Comparison of ENCODE assay signal across 8 cellular contexts in the genomic region with DNA sequence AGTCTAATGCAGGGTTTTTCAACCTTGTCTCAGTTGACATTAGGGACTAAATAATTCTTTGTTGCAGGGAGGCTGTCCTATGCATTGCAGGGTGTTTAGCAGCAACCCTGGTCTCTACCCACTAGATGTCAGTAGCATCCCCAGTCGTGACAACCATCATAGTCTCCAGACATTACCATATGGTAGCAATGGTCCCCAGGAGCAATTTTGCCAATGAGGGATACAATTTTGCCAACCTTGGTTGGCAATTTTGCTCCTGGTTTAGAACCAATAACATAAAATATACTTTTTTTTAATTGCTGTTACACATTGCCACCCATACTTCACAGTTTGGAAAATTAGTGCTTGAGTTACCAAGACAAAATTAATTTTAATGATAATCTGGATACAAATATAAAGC. TPM values are rescaled to one million over a fixed set of nuclear protein-coding genes. Genes with fewer than 3 reads are reported as not detected.
DNase-seq lines count a peak whose midpoint lies in the region; ATAC-seq, FAIRE-seq and TF ChIP-seq lines count a peak whose summit lies in the region.

No MANE protein-coding gene starts in this region.

- no peak overlapping the region for H3K4me3 Mint-ChIP-seq in CD4-positive, alpha-beta memory T cell
- H3K4me3 Mint-ChIP-seq in activated naive CD8-positive, alpha-beta T cell treated with anti-CD3 and anti-CD28 coated beads for 36 hours, result no peak overlapping the region

- peaks cover 13 to 20% of the 10 kb centered on the region in 2 donors for H3K27me3 Mint-ChIP-seq in CD4-positive, alpha-beta memory T cell
- peaks cover 28% of the 10 kb centered on the region for H3K27me3 Mint-ChIP-seq in activated naive CD8-positive, alpha-beta T cell treated with anti-CD3 and anti-CD28 coated beads for 36 hours

- H3K36me3 ChIP-seq in CD4-positive, alpha-beta memory T cell (ENCODE audit: insufficient read depth, low read length), result no peaks in the 10 kb centered on the region
- H3K36me3 ChIP-seq in right atrium auricular region (no peaks in the 10 kb centered on the region), stomach (no peaks in the 10 kb centered on the region)

- DNase-seq in CD4-positive, alpha-beta memory T cell, result peak; percentile 13 to 50 (median 18)
- DNase-seq in GM18507 (ENCODE audit: extremely low spot score, insufficient read length, low read depth), result no peak
- peak; percentile 8 to 32 for DNase-seq in NCI-H1930 (lab: John Stamatoyannopoulos, UW)
- DNase-seq in activated naive CD8-positive, alpha-beta T cell treated with anti-CD3 and anti-CD28 coated beads for 36 hours, result peak; percentile 7
- no peak for DNase-seq in right atrium auricular region (ENCODE audit: low spot score)
- DNase-seq in stomach, result no peak
- no peak for DNase-seq in GM12892 (ENCODE audit: insufficient read length)

- no peaks in the 10 kb centered on the region for H3K9me3 ChIP-seq in CD4-positive, alpha-beta memory T cell (ENCODE audit: control insufficient read depth in 1 of 2, low read length in 2 of 2)
- H3K9me3 ChIP-seq in right atrium auricular region (no peaks in the 10 kb centered on the region), stomach (no peaks in the 10 kb centered on the region)

- H3K4me3 ChIP-seq in CD4-positive, alpha-beta memory T cell (ENCODE audit: low read length in 2 of 2), result no peak overlapping the region
- H3K4me3 ChIP-seq in right atrium auricular region (no peak overlapping the region), stomach (no peak overlapping the region)

- H3K36me3 Mint-ChIP-seq in CD4-positive, alpha-beta memory T cell, result no peaks in the 10 kb centered on the region
- no peaks in the 10 kb centered on the region for H3K36me3 Mint-ChIP-seq in activated naive CD8-positive, alpha-beta T cell treated with anti-CD3 and anti-CD28 coated beads for 36 hours

- peaks cover under 1% of the 10 kb centered on the region for H3K27me3 ChIP-seq in CD4-positive, alpha-beta memory T cell (ENCODE audit: insufficient read depth, low read length)
- H3K27me3 ChIP-seq in right atrium auricular region (no peaks in the 10 kb centered on the region), stomach (peaks cover 0 to 2% (median 0%) of the 10 kb centered on the region in 3 donors)

- H3K9me3 Mint-ChIP-seq in CD4-positive, alpha-beta memory T cell, result no peaks in the 10 kb centered on the region
- H3K9me3 Mint-ChIP-seq in activated naive CD8-positive, alpha-beta T cell treated with anti-CD3 and anti-CD28 coated beads for 36 hours, result no peaks in the 10 kb centered on the region

- no peak overlapping the region for H3K27ac Mint-ChIP-seq in CD4-positive, alpha-beta memory T cell
- no peak overlapping the region for H3K27ac Mint-ChIP-seq in activated naive CD8-positive, alpha-beta T cell treated with anti-CD3 and anti-CD28 coated beads for 36 hours

- ATAC-seq in HG02763 (IDR thresholded peaks at IDR 0.05; ENCODE audit: unreplicated experiment), result peak; percentile 66

- CTCF ChIA-PET in CD4-positive, alpha-beta memory T cell (lab: Charles Lee; ENCODE audit: partially characterized antibody), result interaction anchor here (1.1 to 1.9 kb wide), 8 partner anchors 8 to 300 kb away, joined by 3 to 9 read pairs (median 4); a partner anchor contains a TSS

- 0 to 13% (median 5%) methylated on average over 1 of the region's 1 CpG for WGBS in stomach, 5 donors

- H3K4me1 ChIP-seq in CD4-positive, alpha-beta memory T cell (ENCODE audit: insufficient read depth, low read length), result no peaks in the 10 kb centered on the region
- H3K4me1 ChIP-seq in right atrium auricular region (peaks cover 0 to 1% of the 10 kb centered on the region in 2 donors), stomach (peaks cover 0 to 11% (median 1%) of the 10 kb centered on the region in 4 donors)

- peak; percentile 87 for FAIRE-seq in GM18507 (lab: Jason Lieb, UNC)
- FAIRE-seq in GM12892 (lab: Jason Lieb, UNC), result no peak

- no peak overlapping the region for H3K27ac ChIP-seq in CD4-positive, alpha-beta memory T cell (ENCODE audit: low read depth, low read length)
- H3K27ac ChIP-seq in right atrium auricular region, result no peak overlapping the region
- H3K27ac ChIP-seq in stomach, result no peak overlapping the region

- no peak for TF ChIP-seq EP300 in stomach (IDR thresholded peaks at IDR 0.05)

- TF ChIP-seq CTCF in right atrium auricular region (IDR thresholded peaks at IDR 0.05), result peak; percentile 23 to 73
- peak in 5 of 7 experiments; percentile 27 to 48 (median 44) for TF ChIP-seq CTCF in stomach (IDR thresholded peaks at IDR 0.05)

- no peaks in the 10 kb centered on the region for H3K4me1 Mint-ChIP-seq in CD4-positive, alpha-beta memory T cell
- peaks cover 4% of the 10 kb centered on the region for H3K4me1 Mint-ChIP-seq in activated naive CD8-positive, alpha-beta T cell treated with anti-CD3 and anti-CD28 coated beads for 36 hours

- intact Hi-C loops in CD4-positive, alpha-beta memory T cell (cut with micrococcal nuclease), result loop anchor here (1.0 kb wide), 1 partner anchor 300 kb away; no protein-coding TSS in a partner anchor
- intact Hi-C loops in stomach (cut with DNase I; ENCODE audit: low total_unique reads), result loop anchor here (10.0 kb wide), 1 partner anchor 164 kb away; no protein-coding TSS in a partner anchor

- no peak for TF ChIP-seq POLR2A in stomach (IDR thresholded peaks at IDR 0.05)
- TF ChIP-seq POLR2A in GM12892 (IDR thresholded peaks at IDR 0.05; ENCODE audit: low read depth, low read length), result no peak

- POLR2A ChIA-PET in CD4-positive, alpha-beta memory T cell (lab: Charles Lee; ENCODE audit: partially characterized antibody), result no interaction called here

RNA-seq across cellular contexts. Expression of a gene that starts 6.0 kb away (rescaled TPM):
- total RNA-seq in CD4-positive, alpha-beta memory T cell, result not detected
- not detected for polyA plus RNA-seq in CD4-positive, alpha-beta memory T cell
- total RNA-seq in activated naive CD8-positive, alpha-beta T cell treated with anti-CD3 and anti-CD28 coated beads for 36 hours, result not detected
- total RNA-seq in right atrium auricular region (1 to 10 TPM in 1 of 2 donors, under 1 TPM in 1; 0.31 to 3.1 TPM), stomach (1 to 10 TPM in 1 of 5 donors, not detected in 4; 1.8 TPM)
- polyA plus RNA-seq in stomach, result under 1 TPM in 2 of 3 donors, not detected in 1; 0.62 to 0.73 TPM
- not detected for polyA plus RNA-seq in GM12892 (2012; ENCODE audit: missing spikeins)

Comparison
In these comparisons a context has a peak if more than half of its experiments do, and no peak if none do; other contexts are left out.
1. DNase-seq: peak in CD4-positive, alpha-beta memory T cell (5 of 5), NCI-H1930 (2 of 2) and activated naive CD8-positive, alpha-beta T cell treated with anti-CD3 and anti-CD28 coated beads for 36 hours (single experiment); none in GM18507 (single experiment), right atrium auricular region (single experiment), stomach (single experiment) and GM12892 (single experiment).